Comparison of ENCODE assay signal across 16 cellular contexts in genomic region chr2:38066415-38066814, GRCh38.
"Had no signal": no experiment of that assay in that cellular context is flagged by ENCODE, and none has a peak within 500 bp of the region (broad histone marks: within the 10 kb centered on the region; RNA-seq: fewer than 3 reads in every experiment).

No MANE protein-coding gene starts in this region.

- ATAC-seq: activated T-cell treated with anti-CD3 and anti-CD28 coated beads, Interleukin-2, amount 50 U/mL, for 72 hours; T-helper 17 cell had no signal

- DNase-seq: activated B cell treated with CpG ODN at 0.5 μM for 24 hours; activated CD4-positive, alpha-beta memory T cell treated with anti-CD3 and anti-CD28 coated beads for 36 hours; activated CD4-positive, alpha-beta T cell treated with anti-CD3 and anti-CD28 coated beads for 4 hours; activated effector memory CD4-positive, alpha-beta T cell treated with Interleukin-2 at 50 U/mL for 16 hours; activated naive CD4-positive, alpha-beta T cell treated with anti-CD3 and anti-CD28 coated beads for 36 hours; activated naive CD8-positive, alpha-beta T cell treated with anti-CD3 and anti-CD28 coated beads, Interleukin-2, amount 10 ng/mL, durations not matched to agents 7 days and 5 days; activated T-cell treated with anti-CD3 and anti-CD28 coated beads, Interleukin-2, amount 50 U/mL, for 72 hours; effector CD8-positive, alpha-beta T cell; foreskin melanocyte; hypothalamus; nucleus accumbens; posterior cingulate gyrus; stimulated activated CD4-positive, alpha-beta T cell treated with anti-CD3 and anti-CD28 coated beads, Interleukin-4, amount 100 ng/mL, for 24 hours; stimulated activated naive CD4-positive, alpha-beta T cell treated with Interleukin-2 at 50 U/mL for 16 hours; SW 1271; T-helper 17 cell had no signal
